In the genomic region with DNA sequence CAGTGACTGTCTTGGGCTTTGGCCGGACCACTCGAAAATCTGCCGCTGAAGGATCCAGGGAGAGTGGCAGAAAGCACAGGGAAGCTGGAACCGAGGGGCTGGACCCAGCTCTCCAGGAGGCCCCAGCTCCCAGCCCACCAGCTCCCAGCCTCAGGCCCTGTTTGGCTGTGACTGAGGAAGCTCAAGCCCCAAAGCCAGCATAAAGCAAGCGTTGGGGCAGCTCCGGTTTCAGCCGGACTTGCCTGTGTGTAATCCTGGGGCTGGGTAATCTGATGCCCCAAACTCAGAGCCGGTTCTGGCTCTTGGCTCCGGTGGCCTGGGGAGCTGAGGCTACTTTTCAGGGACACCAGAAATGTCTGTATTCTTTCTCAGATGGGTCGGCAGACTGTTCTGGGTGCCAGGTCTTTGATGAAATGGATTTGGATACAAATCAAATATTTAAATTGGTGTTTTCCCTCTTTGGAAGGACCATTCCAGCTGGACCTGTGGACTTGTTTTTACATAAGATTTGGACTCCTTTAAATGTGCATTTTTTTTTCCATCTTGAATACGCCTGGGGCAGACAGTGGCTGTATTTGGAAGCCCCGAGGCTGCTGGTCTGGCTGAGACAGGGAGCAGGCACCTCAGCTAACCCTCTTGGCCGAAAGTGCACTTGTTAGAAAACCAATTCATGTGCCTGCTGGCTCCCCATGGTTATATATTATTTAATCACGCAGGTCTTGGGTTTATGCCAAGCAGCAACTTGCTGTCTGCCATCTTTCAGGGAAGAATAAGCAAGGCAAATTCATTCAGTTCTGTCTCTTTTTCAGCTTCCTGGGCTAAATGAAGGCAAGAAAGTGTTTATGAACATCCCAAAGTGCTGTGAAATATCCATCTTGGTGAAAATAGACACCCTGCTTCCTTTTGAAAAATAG, we compare ENCODE assay signal across 2 cellular contexts.
A peak's percentile ranks its signal among the peaks of the same experiment; 100 is the strongest.
TF ChIP-seq lines count a peak whose summit lies in the region.

No MANE protein-coding gene starts in this region.

TF ChIP-seq in HepG2, 621 proteins besides CTCF, POLR2A, EP300 and RAD21 (continues in another document):
- no peak for TF ChIP-seq ZNF431 (CRISPR knock-in tag; IDR thresholded peaks at IDR 0.05; ENCODE audit: borderline replicate concordance, low read depth)
- no peak for TF ChIP-seq TSC22D2 (CRISPR knock-in tag; IDR thresholded peaks at IDR 0.05; ENCODE audit: borderline replicate concordance)
- TF ChIP-seq, protein P1, sequence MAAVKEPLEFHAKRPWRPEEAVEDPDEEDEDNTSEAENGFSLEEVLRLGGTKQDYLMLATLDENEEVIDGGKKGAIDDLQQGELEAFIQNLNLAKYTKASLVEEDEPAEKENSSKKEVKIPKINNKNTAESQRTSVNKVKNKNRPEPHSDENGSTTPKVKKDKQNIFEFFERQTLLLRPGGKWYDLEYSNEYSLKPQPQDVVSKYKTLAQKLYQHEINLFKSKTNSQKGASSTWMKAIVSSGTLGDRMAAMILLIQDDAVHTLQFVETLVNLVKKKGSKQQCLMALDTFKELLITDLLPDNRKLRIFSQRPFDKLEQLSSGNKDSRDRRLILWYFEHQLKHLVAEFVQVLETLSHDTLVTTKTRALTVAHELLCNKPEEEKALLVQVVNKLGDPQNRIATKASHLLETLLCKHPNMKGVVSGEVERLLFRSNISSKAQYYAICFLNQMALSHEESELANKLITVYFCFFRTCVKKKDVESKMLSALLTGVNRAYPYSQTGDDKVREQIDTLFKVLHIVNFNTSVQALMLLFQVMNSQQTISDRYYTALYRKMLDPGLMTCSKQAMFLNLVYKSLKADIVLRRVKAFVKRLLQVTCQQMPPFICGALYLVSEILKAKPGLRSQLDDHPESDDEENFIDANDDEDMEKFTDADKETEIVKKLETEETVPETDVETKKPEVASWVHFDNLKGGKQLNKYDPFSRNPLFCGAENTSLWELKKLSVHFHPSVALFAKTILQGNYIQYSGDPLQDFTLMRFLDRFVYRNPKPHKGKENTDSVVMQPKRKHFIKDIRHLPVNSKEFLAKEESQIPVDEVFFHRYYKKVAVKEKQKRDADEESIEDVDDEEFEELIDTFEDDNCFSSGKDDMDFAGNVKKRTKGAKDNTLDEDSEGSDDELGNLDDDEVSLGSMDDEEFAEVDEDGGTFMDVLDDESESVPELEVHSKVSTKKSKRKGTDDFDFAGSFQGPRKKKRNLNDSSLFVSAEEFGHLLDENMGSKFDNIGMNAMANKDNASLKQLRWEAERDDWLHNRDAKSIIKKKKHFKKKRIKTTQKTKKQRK (IDR thresholded peaks at IDR 0.05; ENCODE audit: low read length): no peak
- TF ChIP-seq MTA3 (CRISPR knock-in tag; IDR thresholded peaks at IDR 0.05): no peak
- no peak for TF ChIP-seq TBP (CRISPR knock-in tag; IDR thresholded peaks at IDR 0.05)
- no peak for TF ChIP-seq HOXD1 (CRISPR knock-in tag; IDR thresholded peaks at IDR 0.05)
- no peak for TF ChIP-seq JARID2 (CRISPR knock-in tag; IDR thresholded peaks at IDR 0.05; ENCODE audit: insufficient replicate concordance)
- TF ChIP-seq CENPT (CRISPR knock-in tag; IDR thresholded peaks at IDR 0.05; ENCODE audit: low read depth): no peak
- TF ChIP-seq DZIP1 (CRISPR knock-in tag; IDR thresholded peaks at IDR 0.05): no peak
- TF ChIP-seq SRSF4 (IDR thresholded peaks at IDR 0.05; ENCODE audit: low read depth, low read length, poor library complexity, severe bottlenecking): no peak
- TF ChIP-seq ZNF598 (CRISPR knock-in tag; IDR thresholded peaks at IDR 0.05; ENCODE audit: borderline replicate concordance): no peak
- TF ChIP-seq CSRNP1 (CRISPR knock-in tag; IDR thresholded peaks at IDR 0.05): no peak
- TF ChIP-seq ZNF83 (CRISPR knock-in tag; IDR thresholded peaks at IDR 0.05; ENCODE audit: borderline replicate concordance): no peak
- TF ChIP-seq ZNF670 (CRISPR knock-in tag; IDR thresholded peaks at IDR 0.05; ENCODE audit: borderline replicate concordance): no peak

TF ChIP-seq in K562, 482 proteins besides CTCF, POLR2A, EP300 and RAD21:
- TF ChIP-seq CREM (IDR thresholded peaks at IDR 0.05; ENCODE audit: low read depth): no peak
- no peak for TF ChIP-seq ZNF408 (CRISPR knock-in tag; IDR thresholded peaks at IDR 0.05; ENCODE audit: low read depth)
- TF ChIP-seq POU5F1 (IDR thresholded peaks at IDR 0.05; ENCODE audit: borderline replicate concordance, low read depth, low read length, partially characterized antibody): no peak
- TF ChIP-seq, protein P2, sequence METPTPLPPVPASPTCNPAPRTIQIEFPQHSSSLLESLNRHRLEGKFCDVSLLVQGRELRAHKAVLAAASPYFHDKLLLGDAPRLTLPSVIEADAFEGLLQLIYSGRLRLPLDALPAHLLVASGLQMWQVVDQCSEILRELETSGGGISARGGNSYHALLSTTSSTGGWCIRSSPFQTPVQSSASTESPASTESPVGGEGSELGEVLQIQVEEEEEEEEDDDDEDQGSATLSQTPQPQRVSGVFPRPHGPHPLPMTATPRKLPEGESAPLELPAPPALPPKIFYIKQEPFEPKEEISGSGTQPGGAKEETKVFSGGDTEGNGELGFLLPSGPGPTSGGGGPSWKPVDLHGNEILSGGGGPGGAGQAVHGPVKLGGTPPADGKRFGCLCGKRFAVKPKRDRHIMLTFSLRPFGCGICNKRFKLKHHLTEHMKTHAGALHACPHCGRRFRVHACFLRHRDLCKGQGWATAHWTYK (CRISPR knock-in tag; IDR thresholded peaks at IDR 0.05): no peak
- no peak for TF ChIP-seq STAT6 (CRISPR knock-in tag; IDR thresholded peaks at IDR 0.05)
- TF ChIP-seq MAZ (CRISPR knock-in tag; conservative IDR thresholded peaks at IDR 0.05 in 1 of 2, IDR thresholded peaks at IDR 0.05 in 1 of 2): no peak
- no peak for TF ChIP-seq SIRT6 (IDR thresholded peaks at IDR 0.05; ENCODE audit: low read depth, low read length)
- TF ChIP-seq ZNF507 (tag; conservative IDR thresholded peaks at IDR 0.05): no peak
- no peak for TF ChIP-seq POLR3A (IDR thresholded peaks at IDR 0.05; ENCODE audit: borderline replicate concordance, extremely low read depth, insufficient read depth, insufficient read length)
- peak; percentile 40; the same call in 1 of the 2 replicates for TF ChIP-seq KLF16 (IDR thresholded peaks at IDR 0.05)
- TF ChIP-seq PHF8 (IDR thresholded peaks at IDR 0.05; ENCODE audit: borderline replicate concordance, low read length): peak; percentile 15; the same call in 1 of the 2 replicates
- no peak for TF ChIP-seq SLC30A9 (CRISPR knock-in tag; IDR thresholded peaks at IDR 0.05)
- TF ChIP-seq, protein P3, sequence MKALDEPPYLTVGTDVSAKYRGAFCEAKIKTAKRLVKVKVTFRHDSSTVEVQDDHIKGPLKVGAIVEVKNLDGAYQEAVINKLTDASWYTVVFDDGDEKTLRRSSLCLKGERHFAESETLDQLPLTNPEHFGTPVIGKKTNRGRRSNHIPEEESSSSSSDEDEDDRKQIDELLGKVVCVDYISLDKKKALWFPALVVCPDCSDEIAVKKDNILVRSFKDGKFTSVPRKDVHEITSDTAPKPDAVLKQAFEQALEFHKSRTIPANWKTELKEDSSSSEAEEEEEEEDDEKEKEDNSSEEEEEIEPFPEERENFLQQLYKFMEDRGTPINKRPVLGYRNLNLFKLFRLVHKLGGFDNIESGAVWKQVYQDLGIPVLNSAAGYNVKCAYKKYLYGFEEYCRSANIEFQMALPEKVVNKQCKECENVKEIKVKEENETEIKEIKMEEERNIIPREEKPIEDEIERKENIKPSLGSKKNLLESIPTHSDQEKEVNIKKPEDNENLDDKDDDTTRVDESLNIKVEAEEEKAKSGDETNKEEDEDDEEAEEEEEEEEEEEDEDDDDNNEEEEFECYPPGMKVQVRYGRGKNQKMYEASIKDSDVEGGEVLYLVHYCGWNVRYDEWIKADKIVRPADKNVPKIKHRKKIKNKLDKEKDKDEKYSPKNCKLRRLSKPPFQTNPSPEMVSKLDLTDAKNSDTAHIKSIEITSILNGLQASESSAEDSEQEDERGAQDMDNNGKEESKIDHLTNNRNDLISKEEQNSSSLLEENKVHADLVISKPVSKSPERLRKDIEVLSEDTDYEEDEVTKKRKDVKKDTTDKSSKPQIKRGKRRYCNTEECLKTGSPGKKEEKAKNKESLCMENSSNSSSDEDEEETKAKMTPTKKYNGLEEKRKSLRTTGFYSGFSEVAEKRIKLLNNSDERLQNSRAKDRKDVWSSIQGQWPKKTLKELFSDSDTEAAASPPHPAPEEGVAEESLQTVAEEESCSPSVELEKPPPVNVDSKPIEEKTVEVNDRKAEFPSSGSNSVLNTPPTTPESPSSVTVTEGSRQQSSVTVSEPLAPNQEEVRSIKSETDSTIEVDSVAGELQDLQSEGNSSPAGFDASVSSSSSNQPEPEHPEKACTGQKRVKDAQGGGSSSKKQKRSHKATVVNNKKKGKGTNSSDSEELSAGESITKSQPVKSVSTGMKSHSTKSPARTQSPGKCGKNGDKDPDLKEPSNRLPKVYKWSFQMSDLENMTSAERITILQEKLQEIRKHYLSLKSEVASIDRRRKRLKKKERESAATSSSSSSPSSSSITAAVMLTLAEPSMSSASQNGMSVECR (CRISPR knock-in tag; IDR thresholded peaks at IDR 0.05): no peak
- no peak for TF ChIP-seq GABPB2 (CRISPR knock-in tag; conservative IDR thresholded peaks at IDR 0.05)
- TF ChIP-seq HOXB6 (CRISPR knock-in tag; IDR thresholded peaks at IDR 0.05; ENCODE audit: borderline replicate concordance): no peak
- 0 out of 2 replicates have a peak, but pooled peaks have one; percentile 37 for TF ChIP-seq KAT7 (CRISPR knock-in tag; IDR thresholded peaks at IDR 0.05; ENCODE audit: borderline replicate concordance)
- TF ChIP-seq ZNF584 (CRISPR knock-in tag; IDR thresholded peaks at IDR 0.05; ENCODE audit: low read depth): no peak
- TF ChIP-seq, protein P4, sequence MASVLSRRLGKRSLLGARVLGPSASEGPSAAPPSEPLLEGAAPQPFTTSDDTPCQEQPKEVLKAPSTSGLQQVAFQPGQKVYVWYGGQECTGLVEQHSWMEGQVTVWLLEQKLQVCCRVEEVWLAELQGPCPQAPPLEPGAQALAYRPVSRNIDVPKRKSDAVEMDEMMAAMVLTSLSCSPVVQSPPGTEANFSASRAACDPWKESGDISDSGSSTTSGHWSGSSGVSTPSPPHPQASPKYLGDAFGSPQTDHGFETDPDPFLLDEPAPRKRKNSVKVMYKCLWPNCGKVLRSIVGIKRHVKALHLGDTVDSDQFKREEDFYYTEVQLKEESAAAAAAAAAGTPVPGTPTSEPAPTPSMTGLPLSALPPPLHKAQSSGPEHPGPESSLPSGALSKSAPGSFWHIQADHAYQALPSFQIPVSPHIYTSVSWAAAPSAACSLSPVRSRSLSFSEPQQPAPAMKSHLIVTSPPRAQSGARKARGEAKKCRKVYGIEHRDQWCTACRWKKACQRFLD (CRISPR knock-in tag; IDR thresholded peaks at IDR 0.05): no peak
- no peak for TF ChIP-seq CXXC5 (CRISPR knock-in tag; IDR thresholded peaks at IDR 0.05)
- TF ChIP-seq PML (IDR thresholded peaks at IDR 0.05; ENCODE audit: low read length): no peak
- TF ChIP-seq SRSF9 (IDR thresholded peaks at IDR 0.05; ENCODE audit: borderline replicate concordance, low read depth, low read length): no peak
- no peak for TF ChIP-seq NONO (IDR thresholded peaks at IDR 0.05; ENCODE audit: low read depth in 2 of 2, low read length in 1 of 2)
- TF ChIP-seq GATAD2A (IDR thresholded peaks at IDR 0.05): no peak
- no peak for TF ChIP-seq FOXP1 (CRISPR knock-in tag; IDR thresholded peaks at IDR 0.05)
